ENCODE assay signal across 9 cellular contexts in the genomic region with DNA sequence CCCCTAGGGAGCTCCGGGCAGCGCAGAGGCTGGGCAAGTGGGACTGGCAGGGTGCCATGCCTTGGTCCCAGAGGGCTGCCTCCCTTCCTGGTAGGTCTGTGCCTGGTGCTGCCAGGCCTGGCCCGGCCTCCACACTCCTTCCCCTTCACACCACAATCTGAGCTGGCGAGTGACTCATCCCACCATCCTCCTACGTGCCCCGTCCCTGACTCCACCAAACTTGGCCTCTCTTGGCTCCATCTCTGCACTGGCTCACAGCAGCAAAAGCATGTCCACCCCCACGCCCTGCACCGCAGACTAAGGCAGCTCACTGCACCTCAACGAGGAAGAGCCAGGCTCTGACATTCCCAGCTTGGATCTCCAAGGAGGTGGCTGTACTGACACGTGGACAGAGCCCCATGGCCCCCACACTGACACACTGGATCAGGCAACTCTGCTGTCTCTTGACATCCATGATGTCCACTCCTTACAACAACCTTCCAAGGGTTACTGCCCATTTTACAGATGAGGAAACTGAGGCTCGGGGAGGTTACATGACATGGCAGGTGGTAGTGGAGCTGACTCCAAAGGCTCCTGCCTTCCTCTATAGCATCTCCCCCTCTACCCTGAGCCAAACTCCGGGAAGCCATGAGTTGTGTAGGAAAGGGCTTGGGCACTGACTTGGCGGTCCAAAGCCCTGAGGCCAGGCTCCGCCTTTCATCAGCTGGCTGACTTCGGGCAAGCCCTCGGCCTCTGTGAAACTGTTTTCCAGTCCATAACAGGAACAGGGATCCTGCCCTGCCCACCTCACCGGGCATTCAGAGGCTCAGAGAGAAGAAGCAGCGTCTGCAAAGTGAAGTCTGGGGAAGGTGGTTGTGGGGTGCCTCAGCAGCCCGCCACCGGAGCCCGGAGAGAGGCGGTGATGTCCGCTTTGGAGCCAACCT. TPM values are rescaled to one million over a fixed set of nuclear protein-coding genes. Genes with fewer than 3 reads are reported as not detected.
DNase-seq lines count a peak whose midpoint lies in the region; ATAC-seq and TF ChIP-seq lines count a peak whose summit lies in the region.
"Had no signal": no experiment of that assay in that cellular context is flagged by ENCODE, and none has a peak within 500 bp of the region (broad histone marks: within the 10 kb centered on the region; RNA-seq: fewer than 3 reads in every experiment).

No MANE protein-coding gene starts in this region.

- no peak overlapping the region for H3K4me3 ChIP-seq in SK-N-MC
- no peak overlapping the region for H3K4me3 ChIP-seq in kidney epithelial cell (ENCODE audit: low read depth, low read length)

- H3K27me3 ChIP-seq in kidney epithelial cell (ENCODE audit: control insufficient read depth, insufficient read depth, low read length) = no peaks in the 10 kb centered on the region

- no peaks in the 10 kb centered on the region for H3K9me3 ChIP-seq in SK-N-MC (ENCODE audit: low read depth, low read length)

- H3K36me3 ChIP-seq in SK-N-MC (ENCODE audit: insufficient read depth, low read length) (no peaks in the 10 kb centered on the region), kidney epithelial cell (ENCODE audit: control insufficient read depth, insufficient read depth, low read length) (no peaks in the 10 kb centered on the region)

- peak overlapping the region; percentile 89; the same call in 1 of the 2 replicates for H3K27ac ChIP-seq in SK-N-MC

- no peak for TF ChIP-seq CTCF in kidney epithelial cell (IDR thresholded peaks at IDR 0.05; ENCODE audit: insufficient read depth, low read length, poor library complexity, severe bottlenecking)

- DNase-seq in NCI-H2171 treated with DMSO at 0.1 percent for 48 hours (lab: John Stamatoyannopoulos, UW) = peak; percentile 24
- DNase-seq in NCI-H2171 (lab: John Stamatoyannopoulos, UW) = no peak
- DNase-seq in SK-N-MC (ENCODE audit: low read depth, low spot score) = no peak
- peak; percentile 98 for DNase-seq in astrocyte of the hippocampus (ENCODE audit: low read depth, low spot score)
- DNase-seq in kidney epithelial cell (ENCODE audit: low read depth) = peak; percentile 97
- peak; percentile 77 to 78 for DNase-seq in stimulated activated CD4-positive, alpha-beta T cell treated with anti-CD3 and anti-CD28 coated beads, Interleukin-2, amount 100 ng/mL, for 24 hours
- no peak for DNase-seq in mesenteric fat pad (ENCODE audit: low spot score)

- no peak overlapping the region for H3K9ac ChIP-seq in SK-N-MC (ENCODE audit: insufficient read length)

- ATAC-seq in GM18861 (IDR thresholded peaks at IDR 0.05; ENCODE audit: unreplicated experiment) = no peak

RNA-seq across cellular contexts. Expression of a gene that starts 20.1 kb away (rescaled TPM):
- 851 and 925 TPM in 2 replicates for total RNA-seq in kidney epithelial cell
- 1.8 TPM for total RNA-seq in mesenteric fat pad

RNA-seq across cellular contexts. Expression of a gene that starts 23.7 kb away (rescaled TPM):
- total RNA-seq in kidney epithelial cell (not detected in 2 replicates), mesenteric fat pad (not detected)
- total RNA-seq: dermis microvascular lymphatic vessel endothelial cell had no signal

RNA-seq across cellular contexts. Expression of a gene that starts 29.5 kb away (rescaled TPM):
- total RNA-seq in kidney epithelial cell (1.3 and 1.6 TPM in 2 replicates), mesenteric fat pad (not detected)

RNA-seq across cellular contexts. Expression of a gene that starts 38.5 kb away (rescaled TPM):
- total RNA-seq in kidney epithelial cell (not detected in 2 replicates), mesenteric fat pad (1.00 TPM)
- total RNA-seq: dermis microvascular lymphatic vessel endothelial cell had no signal

RNA-seq across cellular contexts. Expression of a gene that starts 42.8 kb away (rescaled TPM):
- total RNA-seq in kidney epithelial cell = 0.96 TPM in 1 of 2 replicates, not detected in the other
- total RNA-seq in mesenteric fat pad = not detected
- total RNA-seq: dermis microvascular lymphatic vessel endothelial cell had no signal

Comparison
In these comparisons a context has a peak if more than half of its experiments do, and no peak if none do; other contexts are left out.
1. DNase-seq: peak in NCI-H2171 treated with DMSO at 0.1 percent for 48 hours (single experiment), astrocyte of the hippocampus (single experiment), kidney epithelial cell (single experiment) and stimulated activated CD4-positive, alpha-beta T cell treated with anti-CD3 and anti-CD28 coated beads, Interleukin-2, amount 100 ng/mL, for 24 hours (2 of 2); none in NCI-H2171 (single experiment), SK-N-MC (single experiment) and mesenteric fat pad (single experiment).
2. RNA of a gene that starts 20.1 kb away (total RNA-seq): 851 to 925 TPM in kidney epithelial cell; 1.8 TPM in mesenteric fat pad (single experiment); every median in the first group is over 100 times any median in the second.